11 cellular contexts compared by ENCODE assay signal in genomic region chr1:11787251-11787803, GRCh38. TPM values are rescaled to one million over a fixed set of nuclear protein-coding genes. Genes with fewer than 3 reads are reported as not detected.
DNase-seq lines count a peak whose midpoint lies in the region; FAIRE-seq and TF ChIP-seq lines count a peak whose summit lies in the region.
"Had no signal": no experiment of that assay in that cellular context is flagged by ENCODE, and none has a peak within 500 bp of the region (broad histone marks: within the 10 kb centered on the region; RNA-seq: fewer than 3 reads in every experiment).

No MANE protein-coding gene starts in this region.

- FAIRE-seq in bronchial epithelial cell (lab: Jason Lieb, UNC) (no peak), kidney (lab: Jason Lieb, UNC) (no peak), small intestine (lab: Jason Lieb, UNC) (no peak), GM19239 (lab: Jason Lieb, UNC) (no peak)

- peak overlapping the region; percentile 85 to 90 for H3K27ac ChIP-seq in kidney (ENCODE audit: low read depth in 2 of 2, low read length in 2 of 2)
- H3K27ac ChIP-seq in small intestine (ENCODE audit: low read depth in 1 of 2, low read length in 1 of 2): peak overlapping the region in 1 of 2 donors; percentile 95

- TF ChIP-seq CTCF in bronchial epithelial cell (IDR thresholded peaks at IDR 0.05; ENCODE audit: insufficient read depth, low read length, severe bottlenecking) (no peak), kidney (IDR thresholded peaks at IDR 0.05; ENCODE audit: borderline replicate concordance, extremely low read depth, insufficient read depth) (no peak)

- H3K36me3 ChIP-seq in H7 (replicated peaks; ENCODE audit: control insufficient read depth, insufficient read depth, low read length) (peaks cover 7% of the 10 kb centered on the region), bronchial epithelial cell (ENCODE audit: control insufficient read depth, insufficient read depth, low read length) (peaks cover 2% of the 10 kb centered on the region), kidney (ENCODE audit: control insufficient read depth in 1 of 2, insufficient read depth in 2 of 2, low read length in 2 of 2) (peaks cover 0 to 25% of the 10 kb centered on the region in 2 donors), small intestine (ENCODE audit: control insufficient read depth in 2 of 2, insufficient read depth in 2 of 2, low read length in 2 of 2) (no peaks in the 10 kb centered on the region)

- peak overlapping the region in 1 of 2 donors; percentile 19 for H3K9ac ChIP-seq in kidney (ENCODE audit: low read length in 2 of 2)

- WGBS in small intestine, 3 donors: 11 to 31% (median 30%) methylated on average over 15 to 16 of the region's 16 CpGs

- H3K4me1 ChIP-seq in kidney (ENCODE audit: control insufficient read depth in 1 of 2, insufficient read depth in 1 of 2, low read depth in 1 of 2, low read length in 2 of 2) (peaks cover 41 to 54% of the 10 kb centered on the region in 2 donors), small intestine (ENCODE audit: control insufficient read depth in 2 of 2, insufficient read depth in 1 of 2, low read depth in 1 of 2, low read length in 1 of 2) (peaks cover 3 to 14% of the 10 kb centered on the region in 2 donors)

- intact Hi-C loops in kidney (cut with DNase I): no loop called here

- peak; percentile 87 for DNase-seq in H7
- peak; percentile 38 for DNase-seq in bronchial epithelial cell (ENCODE audit: low read depth)
- DNase-seq in kidney: peak; percentile 90
- DNase-seq in small intestine: peak; percentile 64
- no peak for DNase-seq in T1000 (lab: John Stamatoyannopoulos, UW)
- no peak for DNase-seq in GM19239 (ENCODE audit: insufficient read length, low spot score)
- no peak for DNase-seq in NK-92 treated with Interleukin-12 subunit alpha and Interleukin-12 subunit beta, amount 100 ng/mL, for 24 hours (lab: John Stamatoyannopoulos, UW)
- DNase-seq in AML-193 (lab: John Stamatoyannopoulos, UW): no peak
- DNase-seq: NCI-H345 had no signal

- H3K27me3 ChIP-seq in H7 (ENCODE audit: control insufficient read depth, insufficient read depth, low read length) (no peaks in the 10 kb centered on the region), bronchial epithelial cell (ENCODE audit: control insufficient read depth, insufficient read depth, low read length) (no peaks in the 10 kb centered on the region), small intestine (ENCODE audit: control insufficient read depth in 2 of 2, insufficient read depth in 2 of 2, low read length in 2 of 2) (no peaks in the 10 kb centered on the region)

- H3K4me3 ChIP-seq in H7 (ENCODE audit: insufficient read depth, low read depth, low read length) (no peak overlapping the region), bronchial epithelial cell (ENCODE audit: low read depth, low read length) (no peak overlapping the region), kidney (ENCODE audit: low read length in 2 of 2) (peak overlapping the region in 1 of 2 donors; percentile 39), small intestine (ENCODE audit: low read depth in 1 of 2, low read length in 2 of 2) (no peak overlapping the region)

- H3K9me3 ChIP-seq in kidney (ENCODE audit: control insufficient read depth in 1 of 2, low read length in 2 of 2) (no peaks in the 10 kb centered on the region), small intestine (ENCODE audit: control insufficient read depth, low read depth) (no peaks in the 10 kb centered on the region)

RNA-seq across cellular contexts. Expression of gene MTHFR, which starts 18.4 kb away (rescaled TPM):
- total RNA-seq in H7 (2014; rRNA removed; shearing (Covaris generic)): 18.9 and 19.5 TPM in 2 replicates
- total RNA-seq in bronchial epithelial cell: 16.3 and 21.6 TPM in 2 replicates
- total RNA-seq in kidney: 65.5 TPM
- 10.6 TPM for polyA plus RNA-seq in kidney (ENCODE audit: insufficient read depth, low read depth, low replicate concordance)
- 10 to 100 TPM; 11.2 to 20.1 (median 14.1) TPM for polyA plus RNA-seq in small intestine

RNA-seq across cellular contexts. Expression of gene CLCN6, which starts 18.7 kb away (rescaled TPM):
- 14.0 and 22.9 TPM in 2 replicates for total RNA-seq in H7 (2014; rRNA removed; shearing (Covaris generic))
- total RNA-seq in bronchial epithelial cell (4.5 and 6.6 TPM in 2 replicates), kidney (26.0 TPM)
- polyA plus RNA-seq in kidney (ENCODE audit: insufficient read depth, low read depth, low replicate concordance) (7.1 TPM), small intestine (10 to 100 TPM in 2 of 3 donors, 1 to 10 TPM in 1; 9.2 to 13.9 (median 10.4) TPM)

RNA-seq across cellular contexts. Expression of gene C1orf167, which starts 25.3 kb away (rescaled TPM):
- 0.28 and 1.5 TPM in 2 replicates for total RNA-seq in H7 (2014; rRNA removed; shearing (Covaris generic))
- total RNA-seq in bronchial epithelial cell (not detected in 2 replicates), kidney (4.2 TPM)
- polyA plus RNA-seq in kidney (ENCODE audit: insufficient read depth, low read depth, low replicate concordance) (1.9 TPM), small intestine (1 to 10 TPM; 1.3 to 2.4 (median 1.4) TPM)
- total RNA-seq: activated CD8-positive, alpha-beta memory T cell treated with anti-CD3 and anti-CD28 coated beads for 36 hours; glomerular endothelial cell had no signal

RNA-seq across cellular contexts. Expression of gene AGTRAP, which starts 51.4 kb away (rescaled TPM):
- total RNA-seq in H7 (2014; rRNA removed; shearing (Covaris generic)): 162 and 166 TPM in 2 replicates
- total RNA-seq in bronchial epithelial cell (48.4 and 55.3 TPM in 2 replicates), kidney (66.1 TPM)
- polyA plus RNA-seq in kidney (ENCODE audit: insufficient read depth, low read depth, low replicate concordance) (140 TPM), small intestine (10 to 100 TPM in 1 of 3 donors, 1 to 10 TPM in 2; 5.6 to 54.9 (median 9.5) TPM)

Comparison
In these comparisons a context has a peak if more than half of its experiments do, and no peak if none do; other contexts are left out.
1. DNase-seq: peak in H7 (single experiment), bronchial epithelial cell (single experiment), kidney (single experiment) and small intestine (single experiment); none in T1000 (single experiment), GM19239 (single experiment), NK-92 treated with Interleukin-12 subunit alpha and Interleukin-12 subunit beta, amount 100 ng/mL, for 24 hours (single experiment) and AML-193 (0 of 2).